In the genomic region with DNA sequence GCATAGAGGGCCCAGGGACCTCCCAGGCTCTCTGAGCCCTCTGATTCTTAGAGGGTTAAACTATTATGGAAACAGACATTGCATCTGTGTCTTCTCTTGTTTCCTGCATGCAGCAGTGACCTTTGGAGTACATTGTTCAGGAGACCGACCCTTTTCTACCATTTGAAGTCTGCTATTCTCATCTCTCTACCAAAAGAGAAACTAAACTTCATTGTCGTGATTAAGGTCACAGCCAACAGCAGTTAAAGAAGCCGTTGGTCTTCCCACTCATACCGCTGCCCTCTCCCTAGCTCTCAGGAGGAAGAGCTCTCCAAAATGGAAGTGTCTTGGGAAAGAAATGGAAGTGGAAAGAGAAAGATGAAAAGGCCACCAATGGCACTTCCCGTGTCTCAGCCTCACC, we compare ENCODE assay signal across 12 cellular contexts.
A peak's percentile ranks its signal among the peaks of the same experiment; 100 is the strongest.
DNase-seq lines count a peak whose midpoint lies in the region; ATAC-seq and TF ChIP-seq lines count a peak whose summit lies in the region.
"Had no signal": no experiment of that assay in that cellular context is flagged by ENCODE, and none has a peak within 500 bp of the region (broad histone marks: within the 10 kb centered on the region; RNA-seq: fewer than 3 reads in every experiment).

No MANE protein-coding gene starts in this region.

- H3K27ac ChIP-seq in lung (ENCODE audit: low read depth in 1 of 2, low read length in 1 of 2) (peak overlapping the region; percentile 17 to 58), subcutaneous abdominal adipose tissue (ENCODE audit: low read depth, low read length) (peak overlapping the region; percentile 55), Karpas-422 (ENCODE audit: low read length) (no peak overlapping the region)
- H3K27ac ChIP-seq: colonic mucosa had no signal

- no peaks in the 10 kb centered on the region for H3K9me3 Mint-ChIP-seq in activated naive CD4-positive, alpha-beta T cell treated with anti-CD3 and anti-CD28 coated beads, Interleukin-2, amount 50 U/mL, for 24 hours
- no peaks in the 10 kb centered on the region for H3K9me3 Mint-ChIP-seq in T-helper 2 cell treated with Interferon-gamma antibody and Interleukin-4, amounts not matched to agents 5 μg/mL and 100 μg/mL, for 36 hours
- peaks cover 3% of the 10 kb centered on the region for H3K9me3 Mint-ChIP-seq in nephron progenitor cell

- H3K27ac Mint-ChIP-seq in activated naive CD4-positive, alpha-beta T cell treated with anti-CD3 and anti-CD28 coated beads, Interleukin-2, amount 50 U/mL, for 24 hours = peak overlapping the region; percentile 4
- no peak overlapping the region for H3K27ac Mint-ChIP-seq in T-helper 2 cell treated with Interferon-gamma antibody and Interleukin-4, amounts not matched to agents 5 μg/mL and 100 μg/mL, for 36 hours
- H3K27ac Mint-ChIP-seq in nephron progenitor cell = no peak overlapping the region

- no peaks in the 10 kb centered on the region for H3K79me2 ChIP-seq in Karpas-422 (ENCODE audit: low read length)

- 31 to 52% methylated on average over 5 of the region's 5 CpGs for WGBS in lung, 2 donors

- ATAC-seq in lung (ENCODE audit: insufficient read depth, low FRiP score) (no peak), HG03432 (IDR thresholded peaks at IDR 0.05; ENCODE audit: unreplicated experiment) (no peak)
- ATAC-seq: upper lobe of right lung had no signal

- peaks cover 6% of the 10 kb centered on the region for H3K36me3 Mint-ChIP-seq in activated naive CD4-positive, alpha-beta T cell treated with anti-CD3 and anti-CD28 coated beads, Interleukin-2, amount 50 U/mL, for 24 hours
- H3K36me3 Mint-ChIP-seq in T-helper 2 cell treated with Interferon-gamma antibody and Interleukin-4, amounts not matched to agents 5 μg/mL and 100 μg/mL, for 36 hours (ENCODE audit: low read depth) = peaks cover 13% of the 10 kb centered on the region
- peaks cover 22% of the 10 kb centered on the region for H3K36me3 Mint-ChIP-seq in nephron progenitor cell (ENCODE audit: low read depth)

- peaks cover 52% of the 10 kb centered on the region for H3K4me1 Mint-ChIP-seq in activated naive CD4-positive, alpha-beta T cell treated with anti-CD3 and anti-CD28 coated beads, Interleukin-2, amount 50 U/mL, for 24 hours
- H3K4me1 Mint-ChIP-seq in T-helper 2 cell treated with Interferon-gamma antibody and Interleukin-4, amounts not matched to agents 5 μg/mL and 100 μg/mL, for 36 hours (ENCODE audit: low read depth) = peaks cover 23% of the 10 kb centered on the region
- peaks cover 74% of the 10 kb centered on the region for H3K4me1 Mint-ChIP-seq in nephron progenitor cell

- H3K4me3 ChIP-seq in lung (no peak overlapping the region), subcutaneous abdominal adipose tissue (ENCODE audit: low read depth in 1 of 5, low read length in 5 of 5) (peak overlapping the region in 3 of 5 donors; percentile 10 to 39 (median 35)), Karpas-422 (ENCODE audit: low read length) (no peak overlapping the region)
- H3K4me3 ChIP-seq: colonic mucosa, upper lobe of right lung had no signal

- no peaks in the 10 kb centered on the region for H3K27me3 Mint-ChIP-seq in activated naive CD4-positive, alpha-beta T cell treated with anti-CD3 and anti-CD28 coated beads, Interleukin-2, amount 50 U/mL, for 24 hours
- peaks cover 44% of the 10 kb centered on the region for H3K27me3 Mint-ChIP-seq in T-helper 2 cell treated with Interferon-gamma antibody and Interleukin-4, amounts not matched to agents 5 μg/mL and 100 μg/mL, for 36 hours (ENCODE audit: low read depth)
- no peaks in the 10 kb centered on the region for H3K27me3 Mint-ChIP-seq in nephron progenitor cell (ENCODE audit: low read depth, poor library complexity)

- no peaks in the 10 kb centered on the region for H3K9me2 ChIP-seq in Karpas-422 (replicated peaks; ENCODE audit: insufficient read depth, low read length)

- DNase-seq in activated naive CD4-positive, alpha-beta T cell treated with Interleukin-2 at 50 U/mL for 16 hours = no peak
- DNase-seq in T-helper 2 cell treated with Interferon-gamma antibody and Interleukin-4, amounts not matched to agents 5 μg/mL and 100 μg/mL, for 36 hours (ENCODE audit: low spot score) = no peak
- DNase-seq in lung (ENCODE audit: low spot score) (no peak), Karpas-422 (no peak), nephron progenitor cell (no peak)
- DNase-seq: activated gamma-delta T cell, colonic mucosa, GOT3, upper lobe of right lung had no signal

- no peak overlapping the region for H2AFZ ChIP-seq in Karpas-422 (ENCODE audit: low read length)

- no peaks in the 10 kb centered on the region for H4K20me1 ChIP-seq in Karpas-422 (ENCODE audit: insufficient read depth, low read depth, low read length)

- no peak overlapping the region for H3K9ac ChIP-seq in subcutaneous abdominal adipose tissue (ENCODE audit: low read length in 5 of 5)
- H3K9ac ChIP-seq in Karpas-422 (ENCODE audit: low read length) = no peak overlapping the region

- H3K4me1 ChIP-seq in lung (ENCODE audit: control insufficient read depth in 2 of 2, insufficient read depth in 2 of 2, low read length in 2 of 2) (peaks cover 51 to 91% of the 10 kb centered on the region in 2 donors), subcutaneous abdominal adipose tissue (ENCODE audit: control insufficient read depth in 5 of 5, insufficient read depth in 5 of 5, low read length in 5 of 5) (peaks cover 15 to 94% (median 89%) of the 10 kb centered on the region in 5 donors), Karpas-422 (ENCODE audit: low read length) (no peaks in the 10 kb centered on the region)

- no peaks in the 10 kb centered on the region for H3K27me3 ChIP-seq in lung (ENCODE audit: control insufficient read depth, insufficient read depth)
- H3K27me3 ChIP-seq in subcutaneous abdominal adipose tissue (ENCODE audit: control insufficient read depth in 5 of 5, insufficient read depth in 4 of 5, low read length in 5 of 5) = no peaks in the 10 kb centered on the region
- no peaks in the 10 kb centered on the region for H3K27me3 ChIP-seq in Karpas-422 (ENCODE audit: low read length)
- H3K27me3 ChIP-seq: colonic mucosa, upper lobe of right lung had no signal

- H3K36me3 ChIP-seq in lung (ENCODE audit: control insufficient read depth in 2 of 2, insufficient read depth in 2 of 2, low read length in 2 of 2) = peaks cover 0 to 6% of the 10 kb centered on the region in 2 donors
- H3K36me3 ChIP-seq in subcutaneous abdominal adipose tissue (ENCODE audit: control insufficient read depth in 5 of 5, insufficient read depth in 5 of 5, low read length in 5 of 5) = peaks cover 0 to 11% (median 7%) of the 10 kb centered on the region in 5 donors
- H3K36me3 ChIP-seq in Karpas-422 (ENCODE audit: insufficient read depth, low read length) = no peaks in the 10 kb centered on the region
- H3K36me3 ChIP-seq: colonic mucosa had no signal

- peak overlapping the region; percentile 13 for H3K4me3 Mint-ChIP-seq in activated naive CD4-positive, alpha-beta T cell treated with anti-CD3 and anti-CD28 coated beads, Interleukin-2, amount 50 U/mL, for 24 hours
- peak overlapping the region; percentile 19 for H3K4me3 Mint-ChIP-seq in T-helper 2 cell treated with Interferon-gamma antibody and Interleukin-4, amounts not matched to agents 5 μg/mL and 100 μg/mL, for 36 hours
- H3K4me3 Mint-ChIP-seq in nephron progenitor cell = no peak overlapping the region

- TF ChIP-seq CTCF in lung (IDR thresholded peaks at IDR 0.05; ENCODE audit: control extremely low read depth, extremely low read depth) (no peak), nephron progenitor cell (IDR thresholded peaks at IDR 0.05) (no peak)

- H3K9me3 ChIP-seq in lung (ENCODE audit: control insufficient read depth in 2 of 2, insufficient read depth in 1 of 2, low read length in 1 of 2) = no peaks in the 10 kb centered on the region
- no peaks in the 10 kb centered on the region for H3K9me3 ChIP-seq in subcutaneous abdominal adipose tissue (ENCODE audit: control insufficient read depth in 5 of 5, low read length in 5 of 5)
- no peaks in the 10 kb centered on the region for H3K9me3 ChIP-seq in Karpas-422 (ENCODE audit: low read length)
- H3K9me3 ChIP-seq: colonic mucosa, upper lobe of right lung had no signal

- H3K4me2 ChIP-seq in Karpas-422 (ENCODE audit: low read depth, low read length, poor library complexity, severe bottlenecking) = no peak overlapping the region

Comparison
In these comparisons a context has a peak if more than half of its experiments do, and no peak if none do; other contexts are left out.
1. H3K4me3 ChIP-seq: peak in subcutaneous abdominal adipose tissue (3 of 5); none in lung (single experiment) and Karpas-422 (single experiment).